Comparison of ENCODE assay signal across 19 cellular contexts in genomic region chr22:22940961-22941605, GRCh38. TPM values are rescaled to one million over a fixed set of nuclear protein-coding genes. Genes with fewer than 3 reads are reported as not detected.
DNase-seq lines count a peak whose midpoint lies in the region; ATAC-seq and TF ChIP-seq lines count a peak whose summit lies in the region.
"Had no signal": no experiment of that assay in that cellular context is flagged by ENCODE, and none has a peak within 500 bp of the region (broad histone marks: within the 10 kb centered on the region; RNA-seq: fewer than 3 reads in every experiment).

No MANE protein-coding gene starts in this region.

- CTCF ChIA-PET in activated B cell treated with CpG ODN at 0.5 μM for 24 hours (lab: Charles Lee) = interaction anchor here (1.2 to 17.9 kb wide), 9 partner anchors 9 to 153 kb away, joined by 3 to 365 read pairs (median 20); partner anchors contain the start of gene IGLL5

- no peaks in the 10 kb centered on the region for H3K79me2 ChIP-seq in neural progenitor cell (ENCODE audit: low read depth)

- no peak for ATAC-seq in stimulated activated naive CD8-positive, alpha-beta T cell treated with anti-CD3 and anti-CD28 coated beads, Interleukin-15, Interleukin-2, amounts not matched to agents 100 U/mL and 50 U/mL, for 24 hours
- no peak for ATAC-seq in stimulated activated naive CD8-positive, alpha-beta T cell treated with anti-CD3 and anti-CD28 coated beads, Interleukin-15, amount 100 ng/mL, for 72 hours
- ATAC-seq in activated B cell treated with CpG ODN at 0.5 μM for 24 hours (ENCODE audit: low read depth) (no peak), GM18520 (IDR thresholded peaks at IDR 0.05; ENCODE audit: unreplicated experiment) (no peak), HG03442 (IDR thresholded peaks at IDR 0.05; ENCODE audit: unreplicated experiment) (no peak)
- no peak for ATAC-seq in natural killer cell treated with Interleukin-12 subunit alpha and Interleukin-12 subunit beta and Interleukin-15 and Interleukin-18, amount 100 ng/mL, for 72 hours
- ATAC-seq: naive thymus-derived CD8-positive, alpha-beta T cell; PC-3 had no signal

- no peaks in the 10 kb centered on the region for H4K20me1 ChIP-seq in neural progenitor cell (ENCODE audit: low read depth)

- no peaks in the 10 kb centered on the region for H3K36me3 Mint-ChIP-seq in activated B cell treated with CpG ODN at 0.5 μM for 24 hours (ENCODE audit: low read depth)
- no peaks in the 10 kb centered on the region for H3K36me3 Mint-ChIP-seq in natural killer cell treated with Interleukin-12 subunit alpha and Interleukin-12 subunit beta and Interleukin-15 and Interleukin-18, amount 100 ng/mL, for 72 hours
- H3K36me3 Mint-ChIP-seq in immature natural killer cell = no peaks in the 10 kb centered on the region
- no peaks in the 10 kb centered on the region for H3K36me3 Mint-ChIP-seq in neural progenitor cell
- H3K36me3 Mint-ChIP-seq: naive thymus-derived CD8-positive, alpha-beta T cell had no signal

- no peak overlapping the region for H2AFZ ChIP-seq in neural progenitor cell (replicated peaks)

- H3K9ac ChIP-seq in neural progenitor cell = no peak overlapping the region

- no peak overlapping the region for H3K4me3 ChIP-seq in neural progenitor cell
- H3K4me3 ChIP-seq: HAP-1, lower lobe of right lung had no signal

- TF ChIP-seq CTCF in activated B cell treated with CpG ODN at 0.5 μM for 24 hours (IDR thresholded peaks at IDR 0.05) (no peak), neural progenitor cell (IDR thresholded peaks at IDR 0.05) (no peak)

- no peak overlapping the region for H3K4me2 ChIP-seq in neural progenitor cell

- no peaks in the 10 kb centered on the region for H3K9me3 ChIP-seq in neural progenitor cell (ENCODE audit: low read depth)
- H3K9me3 ChIP-seq: Caco-2, HAP-1, lower lobe of right lung had no signal

- H3K4me3 Mint-ChIP-seq in stimulated activated naive CD8-positive, alpha-beta T cell treated with anti-CD3 and anti-CD28 coated beads, Interleukin-15, amount 100 ng/mL, for 72 hours = no peak overlapping the region
- H3K4me3 Mint-ChIP-seq in activated B cell treated with CpG ODN at 0.5 μM for 24 hours (peak overlapping the region; percentile 15), immature natural killer cell (no peak overlapping the region), neural progenitor cell (no peak overlapping the region)
- no peak overlapping the region for H3K4me3 Mint-ChIP-seq in natural killer cell treated with Interleukin-12 subunit alpha and Interleukin-12 subunit beta and Interleukin-15 and Interleukin-18, amount 100 ng/mL, for 72 hours

- no peak overlapping the region for H3K27ac Mint-ChIP-seq in stimulated activated naive CD8-positive, alpha-beta T cell treated with anti-CD3 and anti-CD28 coated beads, Interleukin-15, amount 100 ng/mL, for 72 hours
- H3K27ac Mint-ChIP-seq in activated B cell treated with CpG ODN at 0.5 μM for 24 hours (peak overlapping the region; percentile 85), immature natural killer cell (peak overlapping the region in 1 of 6 donors; percentile 4), neural progenitor cell (no peak overlapping the region)
- H3K27ac Mint-ChIP-seq in natural killer cell treated with Interleukin-12 subunit alpha and Interleukin-12 subunit beta and Interleukin-15 and Interleukin-18, amount 100 ng/mL, for 72 hours = no peak overlapping the region

- H3K9me3 Mint-ChIP-seq in stimulated activated naive CD8-positive, alpha-beta T cell treated with anti-CD3 and anti-CD28 coated beads, Interleukin-15, amount 100 ng/mL, for 72 hours = no peaks in the 10 kb centered on the region
- H3K9me3 Mint-ChIP-seq in activated B cell treated with CpG ODN at 0.5 μM for 24 hours = no peaks in the 10 kb centered on the region
- H3K9me3 Mint-ChIP-seq in natural killer cell treated with Interleukin-12 subunit alpha and Interleukin-12 subunit beta and Interleukin-15 and Interleukin-18, amount 100 ng/mL, for 72 hours = no peaks in the 10 kb centered on the region
- no peaks in the 10 kb centered on the region for H3K9me3 Mint-ChIP-seq in immature natural killer cell
- no peaks in the 10 kb centered on the region for H3K9me3 Mint-ChIP-seq in neural progenitor cell
- H3K9me3 Mint-ChIP-seq: naive thymus-derived CD8-positive, alpha-beta T cell had no signal

- no peaks in the 10 kb centered on the region for H3K4me1 ChIP-seq in neural progenitor cell
- H3K4me1 ChIP-seq: Caco-2, HAP-1, lower lobe of right lung had no signal

- H3K27ac ChIP-seq in neural progenitor cell = no peak overlapping the region
- H3K27ac ChIP-seq: lower lobe of right lung had no signal

- DNase-seq in stimulated activated naive CD8-positive, alpha-beta T cell treated with anti-CD3 and anti-CD28 coated beads, Interleukin-15, Interleukin-2, amounts not matched to agents 100 U/mL and 50 U/mL, for 24 hours = peak; percentile 3
- no peak for DNase-seq in stimulated activated naive CD8-positive, alpha-beta T cell treated with anti-CD3 and anti-CD28 coated beads, Interleukin-15, amount 100 ng/mL, for 72 hours
- peak; percentile 24 for DNase-seq in activated B cell treated with CpG ODN at 0.5 μM for 24 hours
- DNase-seq in natural killer cell treated with Interleukin-12 subunit alpha and Interleukin-12 subunit beta and Interleukin-15 and Interleukin-18, amount 100 ng/mL, for 72 hours (ENCODE audit: low spot score) = peak; percentile 41
- no peak for DNase-seq in immature natural killer cell
- no peak for DNase-seq in neural progenitor cell (ENCODE audit: low spot score)
- DNase-seq: activated naive CD4-positive, alpha-beta T cell; Caco-2; dermis blood vessel endothelial cell; erythroblast; lower lobe of right lung; NCI-H1694; PC-3 had no signal

- intact Hi-C loops in activated B cell treated with CpG ODN at 0.5 μM for 24 hours (cut with micrococcal nuclease) = loop anchor here (10.0 kb wide), 1 partner anchor 556 kb away; no protein-coding TSS in a partner anchor

- POLR2A ChIA-PET in activated B cell treated with CpG ODN at 0.5 μM for 24 hours (lab: Charles Lee) = interaction anchor here (0.7 to 18.5 kb wide), 10 partner anchors 10 to 92 kb away, joined by 3 to 701 read pairs (median 21); partner anchors contain the start of gene IGLL5

- H3K36me3 ChIP-seq in neural progenitor cell = no peaks in the 10 kb centered on the region
- H3K36me3 ChIP-seq: HAP-1, lower lobe of right lung had no signal

- H3K27me3 ChIP-seq in neural progenitor cell = peaks cover 70% of the 10 kb centered on the region

- H3K4me1 Mint-ChIP-seq in stimulated activated naive CD8-positive, alpha-beta T cell treated with anti-CD3 and anti-CD28 coated beads, Interleukin-15, amount 100 ng/mL, for 72 hours = peaks cover 9% of the 10 kb centered on the region
- H3K4me1 Mint-ChIP-seq in activated B cell treated with CpG ODN at 0.5 μM for 24 hours (peaks cover 93% of the 10 kb centered on the region), immature natural killer cell (peaks cover 3 to 7% of the 10 kb centered on the region in 2 donors), neural progenitor cell (peaks cover 5% of the 10 kb centered on the region)
- peaks cover 4 to 6% of the 10 kb centered on the region in 2 donors for H3K4me1 Mint-ChIP-seq in natural killer cell treated with Interleukin-12 subunit alpha and Interleukin-12 subunit beta and Interleukin-15 and Interleukin-18, amount 100 ng/mL, for 72 hours (ENCODE audit: low read depth in 2 of 2)

- peaks cover 27% of the 10 kb centered on the region for H3K27me3 Mint-ChIP-seq in stimulated activated naive CD8-positive, alpha-beta T cell treated with anti-CD3 and anti-CD28 coated beads, Interleukin-15, amount 100 ng/mL, for 72 hours
- H3K27me3 Mint-ChIP-seq in activated B cell treated with CpG ODN at 0.5 μM for 24 hours (no peaks in the 10 kb centered on the region), immature natural killer cell (ENCODE audit: low read depth in 3 of 3) (peaks cover 0 to 6% (median 3%) of the 10 kb centered on the region in 3 donors), neural progenitor cell (ENCODE audit: insufficient read depth, low read depth) (no peaks in the 10 kb centered on the region)
- H3K27me3 Mint-ChIP-seq in natural killer cell treated with Interleukin-12 subunit alpha and Interleukin-12 subunit beta and Interleukin-15 and Interleukin-18, amount 100 ng/mL, for 72 hours = no peaks in the 10 kb centered on the region

- no peaks in the 10 kb centered on the region for H3F3A ChIP-seq in neural progenitor cell (ENCODE audit: low read depth)

RNA-seq across cellular contexts. Expression of gene IGLL5, which starts 53.5 kb away (rescaled TPM):
- total RNA-seq in activated B cell treated with CpG ODN at 0.5 μM for 24 hours = 189 and 195 TPM in 2 replicates
- 1 to 10 TPM in 1 of 2 donors, not detected in 1; 5.4 TPM for total RNA-seq in natural killer cell treated with Interleukin-12 subunit alpha and Interleukin-12 subunit beta and Interleukin-15 and Interleukin-18, amount 100 ng/mL, for 72 hours
- under 1 TPM in 2 of 3 donors, not detected in 1; 0.26 to 0.59 TPM for polyA plus RNA-seq in immature natural killer cell
- not detected in 2 replicates for total RNA-seq in neural progenitor cell (ENCODE audit: low replicate concordance)
- total RNA-seq: Caco-2, dermis blood vessel endothelial cell, NCI-H460, PC-3, renal cortical epithelial cell had no signal

Comparison
In these comparisons a context has a peak if more than half of its experiments do, and no peak if none do; other contexts are left out.
1. DNase-seq: peak in stimulated activated naive CD8-positive, alpha-beta T cell treated with anti-CD3 and anti-CD28 coated beads, Interleukin-15, Interleukin-2, amounts not matched to agents 100 U/mL and 50 U/mL, for 24 hours (single experiment), activated B cell treated with CpG ODN at 0.5 μM for 24 hours (single experiment) and natural killer cell treated with Interleukin-12 subunit alpha and Interleukin-12 subunit beta and Interleukin-15 and Interleukin-18, amount 100 ng/mL, for 72 hours (single experiment); none in stimulated activated naive CD8-positive, alpha-beta T cell treated with anti-CD3 and anti-CD28 coated beads, Interleukin-15, amount 100 ng/mL, for 72 hours (0 of 2), immature natural killer cell (0 of 3) and neural progenitor cell (single experiment).
2. RNA of gene IGLL5, which starts 53.5 kb away (total RNA-seq): 189 to 195 TPM in activated B cell treated with CpG ODN at 0.5 μM for 24 hours; 5.4 TPM in natural killer cell treated with Interleukin-12 subunit alpha and Interleukin-12 subunit beta and Interleukin-15 and Interleukin-18, amount 100 ng/mL, for 72 hours and not detected in neural progenitor cell; every median in the first group is over 10 times any median in the second.